ENCODE assay signal across 9 cellular contexts in the genomic region with DNA sequence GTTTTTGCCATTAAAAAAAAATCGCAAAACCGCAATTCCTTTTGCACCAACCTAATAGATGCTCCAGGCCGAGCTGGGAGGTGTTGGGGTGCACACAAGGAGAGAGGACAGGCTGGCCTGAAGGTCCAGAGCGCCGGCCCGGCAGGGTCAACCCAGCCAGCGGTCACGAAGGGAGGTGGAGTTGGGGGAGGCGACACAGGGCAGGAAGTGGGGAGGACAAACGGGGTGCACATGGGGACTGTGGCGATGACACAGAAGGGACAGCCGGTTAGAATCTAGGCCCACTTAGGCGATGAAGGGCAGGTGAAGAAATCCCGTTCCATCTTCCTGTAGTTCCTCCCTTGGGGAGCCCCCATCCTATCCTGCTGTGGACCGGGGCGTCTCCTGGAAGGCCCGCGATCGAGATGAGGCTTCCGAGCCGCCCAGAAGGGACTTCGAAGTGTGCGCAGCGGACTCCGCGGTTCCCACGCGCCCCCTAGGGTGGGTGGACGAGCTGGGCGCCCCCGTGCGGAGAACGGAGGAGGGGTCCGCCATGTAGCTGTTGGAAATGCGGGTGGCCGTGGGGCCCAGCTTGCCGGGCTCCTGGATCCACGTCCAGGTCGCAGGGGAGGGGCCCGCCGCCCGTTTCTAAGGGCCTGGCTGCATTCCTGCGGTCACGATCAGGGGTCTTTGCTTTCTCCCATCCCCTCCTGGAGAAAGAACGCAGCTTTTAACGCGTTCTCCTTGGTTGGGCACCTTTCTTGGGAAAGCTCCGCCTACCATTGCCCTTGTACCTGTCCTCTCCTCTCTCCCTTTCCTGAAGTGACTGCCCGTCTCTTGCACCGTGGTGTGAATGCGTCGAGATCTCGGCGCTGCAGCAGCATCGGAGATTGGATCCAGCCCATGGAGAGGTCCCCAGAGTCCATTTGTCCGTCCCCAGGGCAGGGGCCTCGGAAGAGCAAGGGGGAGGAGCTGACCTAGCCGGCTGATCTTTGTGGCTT. TPM values are rescaled to one million over a fixed set of nuclear protein-coding genes. Genes with fewer than 3 reads are reported as not detected.
DNase-seq lines count a peak whose midpoint lies in the region; ATAC-seq and TF ChIP-seq lines count a peak whose summit lies in the region.
"Had no signal": no experiment of that assay in that cellular context is flagged by ENCODE, and none has a peak within 500 bp of the region (broad histone marks: within the 10 kb centered on the region; RNA-seq: fewer than 3 reads in every experiment).

No MANE protein-coding gene starts in this region.

- no peak overlapping the region for H4K8ac ChIP-seq in trophoblast cell (ENCODE audit: low read depth, low read length)

- H2AFZ ChIP-seq in trophoblast cell (ENCODE audit: insufficient read depth, low read length, poor library complexity): no peak overlapping the region

- no peaks in the 10 kb centered on the region for H3K27me3 ChIP-seq in trophoblast cell (ENCODE audit: insufficient read depth, low read length)
- H3K27me3 ChIP-seq: thyroid gland had no signal

- no peaks in the 10 kb centered on the region for H3K4me1 ChIP-seq in trophoblast cell (ENCODE audit: control insufficient read depth in 1 of 2, insufficient read depth in 2 of 2, low read length in 2 of 2)

- H3K79me1 ChIP-seq in trophoblast cell (ENCODE audit: low read length): no peaks in the 10 kb centered on the region

- H3K27ac ChIP-seq in trophoblast cell (ENCODE audit: low read depth, low read length): no peak overlapping the region
- H3K27ac ChIP-seq: thyroid gland had no signal

- no peaks in the 10 kb centered on the region for H3K9me3 ChIP-seq in trophoblast cell (ENCODE audit: insufficient read depth, low read depth, low read length)
- H3K9me3 ChIP-seq: thyroid gland had no signal

- no peak overlapping the region for H3K4ac ChIP-seq in trophoblast cell (ENCODE audit: low read depth, low read length)

- no peak overlapping the region for H2AK5ac ChIP-seq in trophoblast cell (ENCODE audit: low read length)

- no peak overlapping the region for H3K14ac ChIP-seq in trophoblast cell (ENCODE audit: low read length)

- H3K23ac ChIP-seq in trophoblast cell (ENCODE audit: low read length): no peak overlapping the region

- no peak for TF ChIP-seq POLR2A in GM18505 (IDR thresholded peaks at IDR 0.05; ENCODE audit: borderline replicate concordance, extremely low read depth, insufficient read depth, insufficient read length)

- H2BK120ac ChIP-seq in trophoblast cell (ENCODE audit: insufficient read depth, low read length, poor library complexity): no peak overlapping the region

- no peak overlapping the region for H3K4me2 ChIP-seq in trophoblast cell (ENCODE audit: low read length)

- no peak overlapping the region for H3K9ac ChIP-seq in trophoblast cell (ENCODE audit: low read length)

- no CpG with 5 or more reads among the region's 58 CpGs for WGBS in trophoblast cell (ENCODE audit: extremely low coverage, insufficient coverage, insufficient read length)

- ATAC-seq in GM18505 (IDR thresholded peaks at IDR 0.05; ENCODE audit: unreplicated experiment): no peak
- ATAC-seq in GM19455 (IDR thresholded peaks at IDR 0.05; ENCODE audit: unreplicated experiment): no peak
- ATAC-seq in GM21390 (IDR thresholded peaks at IDR 0.05; ENCODE audit: unreplicated experiment): no peak

- H4K91ac ChIP-seq in trophoblast cell (ENCODE audit: low read depth, low read length): no peak overlapping the region

- H2BK12ac ChIP-seq in trophoblast cell (ENCODE audit: low read length): no peak overlapping the region

- TF ChIP-seq CTCF in GM12864 (IDR thresholded peaks at IDR 0.05; ENCODE audit: low read depth, low read length, missing control alignments): peak; percentile 13
- peak; percentile 50 for TF ChIP-seq CTCF in fibroblast of villous mesenchyme (IDR thresholded peaks at IDR 0.05; ENCODE audit: insufficient read depth, low read depth, low read length)

- no peak overlapping the region for H3K18ac ChIP-seq in trophoblast cell (ENCODE audit: low read length)

- DNase-seq in GM12864 (ENCODE audit: low read depth): no peak
- DNase-seq in activated CD8-positive, alpha-beta memory T cell treated with anti-CD3 and anti-CD28 coated beads, Interleukin-2, amount 50 U/mL, for 4 hours: peak; percentile 60
- DNase-seq in fibroblast of villous mesenchyme (ENCODE audit: low read depth): peak; percentile 20
- DNase-seq in retina: peak; percentile 68
- DNase-seq in trophoblast cell: no peak

- no peak overlapping the region for H2BK5ac ChIP-seq in trophoblast cell (ENCODE audit: low read depth, low read length, poor library complexity)

- H3K4me3 ChIP-seq in GM12864 (ENCODE audit: low read depth, low read length) (no peak overlapping the region), fibroblast of villous mesenchyme (ENCODE audit: low read depth, low read length) (peak overlapping the region; percentile 33), trophoblast cell (ENCODE audit: low read depth, low read length) (no peak overlapping the region)

- H3K79me2 ChIP-seq in trophoblast cell (ENCODE audit: control insufficient read depth, insufficient read depth, low read length, poor library complexity): no peaks in the 10 kb centered on the region

- H4K12ac ChIP-seq in trophoblast cell (ENCODE audit: low read depth, low read length): no peak overlapping the region

- no peaks in the 10 kb centered on the region for H3K36me3 ChIP-seq in trophoblast cell (ENCODE audit: control insufficient read depth in 1 of 2, insufficient read depth in 2 of 2, low read length in 2 of 2)
- H3K36me3 ChIP-seq: thyroid gland had no signal

RNA-seq across cellular contexts. Expression of a gene that starts 17.0 kb away (rescaled TPM):
- 22.5 and 25.9 TPM in 2 replicates for total RNA-seq in fibroblast of villous mesenchyme
- polyA plus RNA-seq in trophoblast cell (2013): 33.5 and 36.4 TPM in 2 replicates

Comparison
In these comparisons a context has a peak if more than half of its experiments do, and no peak if none do; other contexts are left out.
1. DNase-seq: peak in activated CD8-positive, alpha-beta memory T cell treated with anti-CD3 and anti-CD28 coated beads, Interleukin-2, amount 50 U/mL, for 4 hours (single experiment), fibroblast of villous mesenchyme (single experiment) and retina (single experiment); none in GM12864 (single experiment) and trophoblast cell (0 of 2).